8 cellular contexts compared by ENCODE assay signal in the genomic region with DNA sequence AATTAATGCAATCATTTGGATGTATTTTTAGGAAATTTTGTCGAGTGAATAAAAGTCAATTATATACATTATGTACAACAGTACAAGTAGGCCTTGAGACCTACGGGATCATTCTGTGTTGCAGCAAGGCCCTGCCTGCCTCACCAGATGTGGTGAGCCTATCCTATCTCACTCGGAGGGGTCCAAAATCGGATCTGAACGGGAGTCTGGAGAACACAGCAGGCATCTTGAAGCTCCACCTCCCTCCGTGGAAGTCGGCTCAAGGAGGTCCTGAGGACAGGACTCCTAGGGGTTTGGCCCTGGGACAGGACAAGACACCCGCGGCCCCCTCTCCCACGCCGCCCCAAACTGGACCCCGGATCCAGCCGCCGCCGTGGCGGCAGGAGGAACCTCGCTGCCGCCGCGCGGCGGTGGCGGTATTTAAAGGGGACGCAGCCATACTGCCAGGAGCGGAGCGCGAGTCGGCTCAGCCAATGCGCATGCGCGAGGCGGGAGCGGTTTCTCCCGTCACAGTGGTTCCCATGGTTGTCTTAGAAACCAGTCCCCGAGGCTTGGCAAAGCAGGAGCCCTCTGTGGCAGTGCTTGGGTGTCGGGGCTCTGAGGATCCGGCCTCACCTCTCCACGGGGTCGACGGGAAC.
A peak's percentile ranks its signal among the peaks of the same experiment; 100 is the strongest.
DNase-seq lines count a peak whose midpoint lies in the region; ATAC-seq and TF ChIP-seq lines count a peak whose summit lies in the region.
"Not testable (repeated sequence)": the region's sequence is repeated elsewhere in the genome, so short reads cannot be mapped to it uniquely, and the experiment has no call there.

No MANE protein-coding gene starts in this region.

- H3K36me3 ChIP-seq in ovary = not testable (repeated sequence)

- not testable (repeated sequence) for TF ChIP-seq EP300 in ovary (IDR thresholded peaks at IDR 0.05)

- not testable (repeated sequence) for H3K4me1 ChIP-seq in foreskin keratinocyte; ovary (ENCODE audit: insufficient read depth)

- H3K27ac Mint-ChIP-seq in CD14-positive monocyte; activated T-cell treated with anti-CD3 and anti-CD28 coated beads, Interleukin-2, amount 50 U/mL, for 72 hours: not testable (repeated sequence)

- peak; percentile 86 for DNase-seq in CD14-positive monocyte (ENCODE audit: low spot score)
- DNase-seq in T-helper 22 cell (ENCODE audit: low read depth) = peak; percentile 74
- DNase-seq in activated T-cell treated with anti-CD3 and anti-CD28 coated beads, Interleukin-2, amount 50 U/mL, for 72 hours = peak; percentile 85 to 91
- not testable (repeated sequence) for DNase-seq in foreskin keratinocyte
- peak; percentile 84 to 91 (median 90) for DNase-seq in ovary
- DNase-seq in stimulated activated CD8-positive, alpha-beta memory T cell treated with anti-CD3 and anti-CD28 coated beads, Interleukin-15, amount 100 ng/mL, for 4 hours (ENCODE audit: low read depth in 2 of 2) = peak; percentile 74 to 87

- not testable (repeated sequence) for H3K27ac ChIP-seq in foreskin keratinocyte
- peak overlapping the region in 1 of 2 donors; percentile 49 for H3K27ac ChIP-seq in ovary

- not testable (repeated sequence) for H3K4me1 Mint-ChIP-seq in CD14-positive monocyte; activated T-cell treated with anti-CD3 and anti-CD28 coated beads, Interleukin-2, amount 50 U/mL, for 72 hours (ENCODE audit: low read depth)

- not testable (repeated sequence) for TF ChIP-seq POLR2A in ovary (IDR thresholded peaks at IDR 0.05)

- ATAC-seq in GM21367 (IDR thresholded peaks at IDR 0.05; ENCODE audit: unreplicated experiment) (peak; percentile 83), HG03097 (IDR thresholded peaks at IDR 0.05; ENCODE audit: low FRiP score, unreplicated experiment) (peak; percentile 90), foreskin keratinocyte (peak; percentile 72)
- peak; percentile 64 to 66 for ATAC-seq in activated T-cell treated with anti-CD3 and anti-CD28 coated beads, Interleukin-2, amount 50 U/mL, for 72 hours (replicated peaks in 1 of 2)

- not testable (repeated sequence) for TF ChIP-seq CTCF in CD14-positive monocyte (IDR thresholded peaks at IDR 0.05); foreskin keratinocyte (conservative IDR thresholded peaks at IDR 0.05); ovary (IDR thresholded peaks at IDR 0.05)

- not testable (repeated sequence) for H3K4me3 Mint-ChIP-seq in CD14-positive monocyte; activated T-cell treated with anti-CD3 and anti-CD28 coated beads, Interleukin-2, amount 50 U/mL, for 72 hours

- not testable (repeated sequence) for H3K9me3 ChIP-seq in ovary

- not testable (repeated sequence) for H3K9me3 Mint-ChIP-seq in CD14-positive monocyte; activated T-cell treated with anti-CD3 and anti-CD28 coated beads, Interleukin-2, amount 50 U/mL, for 72 hours

- H3K4me3 ChIP-seq in ovary = peak overlapping the region; percentile 37

- not testable (repeated sequence) for H3K36me3 Mint-ChIP-seq in CD14-positive monocyte; activated T-cell treated with anti-CD3 and anti-CD28 coated beads, Interleukin-2, amount 50 U/mL, for 72 hours (ENCODE audit: insufficient read depth in 2 of 2)

- H3K27me3 ChIP-seq in foreskin keratinocyte, ovary: not testable (repeated sequence)

- intact Hi-C loops in CD14-positive monocyte (cut with micrococcal nuclease); ovary (cut with DNase I): not testable (repeated sequence)

- not testable (repeated sequence) for H3K27me3 Mint-ChIP-seq in CD14-positive monocyte (ENCODE audit: low read depth in 3 of 3); activated T-cell treated with anti-CD3 and anti-CD28 coated beads, Interleukin-2, amount 50 U/mL, for 72 hours (ENCODE audit: low read depth)

- 0 to 1% (median 0%) methylated on average over 14 to 21 of the region's 40 CpGs for WGBS in ovary, 3 donors
